In genomic region chr22:50783033-50783880, GRCh38 we compare ENCODE assay signal across 8 cellular contexts. TPM values are rescaled to one million over a fixed set of nuclear protein-coding genes. Genes with fewer than 3 reads are reported as not detected.
DNase-seq lines count a peak whose midpoint lies in the region; ATAC-seq and TF ChIP-seq lines count a peak whose summit lies in the region.
"Not testable (repeated sequence)": the region's sequence is repeated elsewhere in the genome, so short reads cannot be mapped to it uniquely, and the experiment has no call there.

RABL2B (minus strand) TSS chr22:50783636; CDS start chr22:50782294, 1,342 bp downstream.

- not testable (repeated sequence) for H3K27me3 ChIP-seq in CD4-positive, CD25-positive, alpha-beta regulatory T cell (ENCODE audit: control insufficient read depth, insufficient read depth, low read length); duodenal mucosa (ENCODE audit: control insufficient read depth in 1 of 2, insufficient read depth in 2 of 2, low read length in 2 of 2)

- not testable (repeated sequence) for TF ChIP-seq CTCF in lower leg skin (IDR thresholded peaks at IDR 0.05)

- not testable (repeated sequence) for H3K9me3 Mint-ChIP-seq in CD4-positive, CD25-positive, alpha-beta regulatory T cell; activated CD4-positive, alpha-beta memory T cell treated with anti-CD3 and anti-CD28 coated beads, Interleukin-2, amount 10 ng/mL, durations not matched to agents 7 days and 5 days

- H3K4me3 ChIP-seq in CD4-positive, CD25-positive, alpha-beta regulatory T cell (ENCODE audit: low read depth, low read length), result peak within 1 kb of the TSS; percentile 45
- H3K4me3 ChIP-seq in duodenal mucosa (ENCODE audit: low read depth in 1 of 2, low read length in 2 of 2), result peak within 1 kb of the TSS; percentile 50 to 62
- peak within 1 kb of the TSS; percentile 42 for H3K4me3 ChIP-seq in lower leg skin (ENCODE audit: low read depth, poor library complexity, severe bottlenecking)

- peak within 1 kb of the TSS; percentile 79 to 88 (median 82) for H3K27ac Mint-ChIP-seq in CD4-positive, CD25-positive, alpha-beta regulatory T cell
- not testable (repeated sequence) for H3K27ac Mint-ChIP-seq in activated CD4-positive, alpha-beta memory T cell treated with anti-CD3 and anti-CD28 coated beads, Interleukin-2, amount 10 ng/mL, durations not matched to agents 7 days and 5 days

- peak within 1 kb of the TSS; percentile 14 for H3K27ac ChIP-seq in CD4-positive, CD25-positive, alpha-beta regulatory T cell (ENCODE audit: insufficient read depth, low read length, poor library complexity, severe bottlenecking)
- not testable (repeated sequence) for H3K27ac ChIP-seq in duodenal mucosa (ENCODE audit: low read depth, low read length)

- TF ChIP-seq POLR2A in lower leg skin (IDR thresholded peaks at IDR 0.05), result not testable (repeated sequence)

- H3K36me3 ChIP-seq in CD4-positive, CD25-positive, alpha-beta regulatory T cell (ENCODE audit: control insufficient read depth, insufficient read depth, low read length); duodenal mucosa (ENCODE audit: control insufficient read depth in 1 of 2, insufficient read depth in 2 of 2, low read length in 2 of 2): not testable (repeated sequence)

- 0 to 3% methylated on average over 7 of the region's 77 CpGs for WGBS in lower leg skin, 2 donors

- DNase-seq in CD4-positive, CD25-positive, alpha-beta regulatory T cell, result peak; percentile 82 to 93 (median 88)
- peak; percentile 45 for DNase-seq in NCI-H82 treated with DMSO at 0.1 percent for 48 hours (lab: John Stamatoyannopoulos, UW; ENCODE audit: unreplicated experiment)
- peak; percentile 91 for DNase-seq in activated CD4-positive, alpha-beta memory T cell treated with anti-CD3 and anti-CD28 coated beads, Interleukin-2, amount 10 ng/mL, durations not matched to agents 7 days and 5 days
- DNase-seq in lower leg skin (ENCODE audit: low spot score in 2 of 2), result peak; percentile 72 to 97
- peak; percentile 85 for DNase-seq in stimulated activated CD4-positive, alpha-beta T cell treated with anti-CD3 and anti-CD28 coated beads, Interleukin-4, amount 100 ng/mL, for 1 hour

- H3K9ac ChIP-seq in duodenal mucosa (ENCODE audit: low read depth in 1 of 2, low read length in 2 of 2), result not testable (repeated sequence)

- H3K9me3 ChIP-seq in CD4-positive, CD25-positive, alpha-beta regulatory T cell (ENCODE audit: control insufficient read depth in 2 of 2, low read length in 2 of 2); duodenal mucosa (ENCODE audit: control insufficient read depth in 1 of 2, low read length in 2 of 2): not testable (repeated sequence)

- CTCF ChIA-PET in activated CD4-positive, alpha-beta memory T cell treated with anti-CD3 and anti-CD28 coated beads, Interleukin-2, amount 10 ng/mL, durations not matched to agents 7 days and 5 days (lab: Charles Lee), result interaction anchor here (0.6 kb wide), 1 partner anchor 26 kb away, joined by 3 read pairs; no protein-coding TSS in a partner anchor

- not testable (repeated sequence) for H3K36me3 Mint-ChIP-seq in CD4-positive, CD25-positive, alpha-beta regulatory T cell; activated CD4-positive, alpha-beta memory T cell treated with anti-CD3 and anti-CD28 coated beads, Interleukin-2, amount 10 ng/mL, durations not matched to agents 7 days and 5 days (ENCODE audit: low read depth)

- peak within 1 kb of the TSS; percentile 84 to 89 (median 89) for H3K4me3 Mint-ChIP-seq in CD4-positive, CD25-positive, alpha-beta regulatory T cell
- peak within 1 kb of the TSS; percentile 79 for H3K4me3 Mint-ChIP-seq in activated CD4-positive, alpha-beta memory T cell treated with anti-CD3 and anti-CD28 coated beads, Interleukin-2, amount 10 ng/mL, durations not matched to agents 7 days and 5 days

- intact Hi-C loops in lower leg skin (cut with DNase I; ENCODE audit: low total_unique reads), result not testable (repeated sequence)

- peak; percentile 95 to 96 for ATAC-seq in CD4-positive, CD25-positive, alpha-beta regulatory T cell (ENCODE audit: low read depth in 2 of 2)
- ATAC-seq in GM19397 (IDR thresholded peaks at IDR 0.05; ENCODE audit: unreplicated experiment) (peak; percentile 93), HG03521 (IDR thresholded peaks at IDR 0.05; ENCODE audit: unreplicated experiment) (peak; percentile 95)

- POLR2A ChIA-PET in activated CD4-positive, alpha-beta memory T cell treated with anti-CD3 and anti-CD28 coated beads, Interleukin-2, amount 10 ng/mL, durations not matched to agents 7 days and 5 days (lab: Charles Lee), result not testable (repeated sequence)

- not testable (repeated sequence) for H3K4me1 ChIP-seq in CD4-positive, CD25-positive, alpha-beta regulatory T cell (ENCODE audit: control insufficient read depth, insufficient read depth, low read length, poor library complexity, severe bottlenecking); duodenal mucosa (ENCODE audit: control insufficient read depth in 1 of 2, insufficient read depth in 2 of 2, low read length in 2 of 2)

- peaks cover 0 to 14% (median 4%) of the 10 kb centered on the region in 4 donors for H3K4me1 Mint-ChIP-seq in CD4-positive, CD25-positive, alpha-beta regulatory T cell
- peaks cover 14% of the 10 kb centered on the region for H3K4me1 Mint-ChIP-seq in activated CD4-positive, alpha-beta memory T cell treated with anti-CD3 and anti-CD28 coated beads, Interleukin-2, amount 10 ng/mL, durations not matched to agents 7 days and 5 days

- not testable (repeated sequence) for H3K27me3 Mint-ChIP-seq in CD4-positive, CD25-positive, alpha-beta regulatory T cell; activated CD4-positive, alpha-beta memory T cell treated with anti-CD3 and anti-CD28 coated beads, Interleukin-2, amount 10 ng/mL, durations not matched to agents 7 days and 5 days

RNA-seq across cellular contexts. Expression of gene RABL2B, which starts in this region (rescaled TPM):
- total RNA-seq in CD4-positive, CD25-positive, alpha-beta regulatory T cell, result 45.3 TPM
- polyA plus RNA-seq in CD4-positive, CD25-positive, alpha-beta regulatory T cell, result 10 to 100 TPM; 14.8 to 23.3 (median 21.1) TPM
- 10 to 100 TPM; 16.6 to 20.2 TPM for total RNA-seq in activated CD4-positive, alpha-beta memory T cell treated with anti-CD3 and anti-CD28 coated beads, Interleukin-2, amount 10 ng/mL, durations not matched to agents 7 days and 5 days
- total RNA-seq in lower leg skin, result 10 to 100 TPM in 3 of 4 donors, 1 to 10 TPM in 1; 9.5 to 17.7 (median 14.3) TPM
